8 cellular contexts compared by ENCODE assay signal in genomic region chr16:85615852-85616607, GRCh38. TPM values are rescaled to one million over a fixed set of nuclear protein-coding genes. Genes with fewer than 3 reads are reported as not detected.
A peak's percentile ranks its signal among the peaks of the same experiment; 100 is the strongest.
DNase-seq lines count a peak whose midpoint lies in the region; ATAC-seq and TF ChIP-seq lines count a peak whose summit lies in the region.

No MANE protein-coding gene starts in this region.

- 56 to 59% methylated on average over 17 to 19 of the region's 21 CpGs for WGBS in tibial nerve, 2 donors

- no peaks in the 10 kb centered on the region for H3K9me3 Mint-ChIP-seq in activated naive CD8-positive, alpha-beta T cell (ENCODE audit: low read depth)

- no peaks in the 10 kb centered on the region for H3K27me3 Mint-ChIP-seq in activated naive CD8-positive, alpha-beta T cell

- H3K36me3 ChIP-seq in HUES48 (ENCODE audit: control insufficient read depth, insufficient read depth, low read length) = peaks cover 25% of the 10 kb centered on the region
- peaks cover 0 to 18% (median 0%) of the 10 kb centered on the region in 3 donors for H3K36me3 ChIP-seq in tibial nerve

- H3K4me1 Mint-ChIP-seq in activated naive CD8-positive, alpha-beta T cell (ENCODE audit: low read depth) = peaks cover 37% of the 10 kb centered on the region

- intact Hi-C loops in Right ventricle myocardium superior (cut with DNase I) (no loop called here), posterior cingulate gyrus (cut with DNase I) (no loop called here)

- H3K4me3 ChIP-seq in HUES48 (ENCODE audit: low read depth, low read length) (peak overlapping the region; percentile 81; the same call in 1 of the 2 replicates), tibial nerve (peak overlapping the region in 2 of 4 donors; percentile 1 to 16)

- H3K4me1 ChIP-seq in HUES48 (ENCODE audit: control insufficient read depth, insufficient read depth, low read length) (peaks cover 31% of the 10 kb centered on the region), tibial nerve (peaks cover 0 to 57% (median 37%) of the 10 kb centered on the region in 4 donors)

- TF ChIP-seq POLR2A in tibial nerve (IDR thresholded peaks at IDR 0.05) = no peak

- TF ChIP-seq EP300 in tibial nerve (IDR thresholded peaks at IDR 0.05) = peak in 1 of 2 donors; percentile 14

- no peaks in the 10 kb centered on the region for H3K9me3 ChIP-seq in HUES48 (ENCODE audit: control insufficient read depth, insufficient read depth, low read length)
- no peaks in the 10 kb centered on the region for H3K9me3 ChIP-seq in tibial nerve

- peak overlapping the region; percentile 75 for H3K27ac Mint-ChIP-seq in activated naive CD8-positive, alpha-beta T cell

- peak; percentile 88 to 90 for DNase-seq in AML-193 (lab: John Stamatoyannopoulos, UW)
- peak; percentile 95 for DNase-seq in SKM-1 (lab: John Stamatoyannopoulos, UW; ENCODE audit: unreplicated experiment)
- peak; percentile 86 for DNase-seq in Right ventricle myocardium superior
- DNase-seq in posterior cingulate gyrus = peak in 8 of 10 donors; percentile 41 to 95 (median 71)
- peak; percentile 60 to 81 for DNase-seq in tibial nerve (ENCODE audit: low spot score in 2 of 2)

- peak; percentile 74 to 94 (median 86) for TF ChIP-seq CTCF in tibial nerve (IDR thresholded peaks at IDR 0.05)

- H3K27ac ChIP-seq in HUES48 (ENCODE audit: low read depth, low read length) (peak overlapping the region; percentile 89), tibial nerve (peak overlapping the region in 3 of 4 donors; percentile 87 to 94 (median 91))

- ATAC-seq in GM19023 (IDR thresholded peaks at IDR 0.05; ENCODE audit: unreplicated experiment) (peak; percentile 25), Right ventricle myocardium superior (ENCODE audit: poor library complexity) (peak; percentile 4)

- H3K36me3 Mint-ChIP-seq in activated naive CD8-positive, alpha-beta T cell = no peaks in the 10 kb centered on the region

- H3K27me3 ChIP-seq in HUES48 (ENCODE audit: control insufficient read depth, insufficient read depth, low read length) (no peaks in the 10 kb centered on the region), tibial nerve (no peaks in the 10 kb centered on the region)

- H3K4me3 Mint-ChIP-seq in activated naive CD8-positive, alpha-beta T cell = peak overlapping the region; percentile 82

- 0 out of 2 replicates have a peak overlapping the region, but pooled peaks have one; percentile 4 for H3K9ac ChIP-seq in HUES48 (ENCODE audit: low read depth, low read length)

RNA-seq across cellular contexts. Expression of gene GSE1, which starts 2.9 kb away (rescaled TPM):
- total RNA-seq in Right ventricle myocardium superior (30.3 TPM), tibial nerve (100 to 1,000 TPM in 1 of 4 donors, 10 to 100 TPM in 3; 65.1 to 147 (median 83.5) TPM)
